Comparison of ENCODE assay signal across 2 cellular contexts in genomic region chr1:3397311-3397710, GRCh38.
TF ChIP-seq lines count a peak whose summit lies in the region.

No MANE protein-coding gene starts in this region.

TF ChIP-seq in GM23338, 12 proteins besides CTCF, POLR2A, EP300 and RAD21:
- TF ChIP-seq EZH2 (IDR thresholded peaks at IDR 0.05; ENCODE audit: low read depth, unreplicated experiment), result no peak
- no peak for TF ChIP-seq POLR2AphosphoS5 (IDR thresholded peaks at IDR 0.05; ENCODE audit: low read depth)
- no peak for TF ChIP-seq EZH2phosphoT487 (IDR thresholded peaks at IDR 0.05; ENCODE audit: unreplicated experiment)
- TF ChIP-seq ZNF114 (CRISPR knock-in tag; IDR thresholded peaks at IDR 0.05), result no peak
- no peak for TF ChIP-seq CREB1 (CRISPR knock-in tag; IDR thresholded peaks at IDR 0.05; ENCODE audit: low read depth)
- TF ChIP-seq REST (IDR thresholded peaks at IDR 0.05; ENCODE audit: unreplicated experiment), result no peak
- no peak for TF ChIP-seq ETS1 (IDR thresholded peaks at IDR 0.05)
- no peak for TF ChIP-seq STAT1 (IDR thresholded peaks at IDR 0.05; ENCODE audit: unreplicated experiment)
- TF ChIP-seq JUNB (IDR thresholded peaks at IDR 0.05; ENCODE audit: unreplicated experiment), result no peak
- TF ChIP-seq, protein P1, sequence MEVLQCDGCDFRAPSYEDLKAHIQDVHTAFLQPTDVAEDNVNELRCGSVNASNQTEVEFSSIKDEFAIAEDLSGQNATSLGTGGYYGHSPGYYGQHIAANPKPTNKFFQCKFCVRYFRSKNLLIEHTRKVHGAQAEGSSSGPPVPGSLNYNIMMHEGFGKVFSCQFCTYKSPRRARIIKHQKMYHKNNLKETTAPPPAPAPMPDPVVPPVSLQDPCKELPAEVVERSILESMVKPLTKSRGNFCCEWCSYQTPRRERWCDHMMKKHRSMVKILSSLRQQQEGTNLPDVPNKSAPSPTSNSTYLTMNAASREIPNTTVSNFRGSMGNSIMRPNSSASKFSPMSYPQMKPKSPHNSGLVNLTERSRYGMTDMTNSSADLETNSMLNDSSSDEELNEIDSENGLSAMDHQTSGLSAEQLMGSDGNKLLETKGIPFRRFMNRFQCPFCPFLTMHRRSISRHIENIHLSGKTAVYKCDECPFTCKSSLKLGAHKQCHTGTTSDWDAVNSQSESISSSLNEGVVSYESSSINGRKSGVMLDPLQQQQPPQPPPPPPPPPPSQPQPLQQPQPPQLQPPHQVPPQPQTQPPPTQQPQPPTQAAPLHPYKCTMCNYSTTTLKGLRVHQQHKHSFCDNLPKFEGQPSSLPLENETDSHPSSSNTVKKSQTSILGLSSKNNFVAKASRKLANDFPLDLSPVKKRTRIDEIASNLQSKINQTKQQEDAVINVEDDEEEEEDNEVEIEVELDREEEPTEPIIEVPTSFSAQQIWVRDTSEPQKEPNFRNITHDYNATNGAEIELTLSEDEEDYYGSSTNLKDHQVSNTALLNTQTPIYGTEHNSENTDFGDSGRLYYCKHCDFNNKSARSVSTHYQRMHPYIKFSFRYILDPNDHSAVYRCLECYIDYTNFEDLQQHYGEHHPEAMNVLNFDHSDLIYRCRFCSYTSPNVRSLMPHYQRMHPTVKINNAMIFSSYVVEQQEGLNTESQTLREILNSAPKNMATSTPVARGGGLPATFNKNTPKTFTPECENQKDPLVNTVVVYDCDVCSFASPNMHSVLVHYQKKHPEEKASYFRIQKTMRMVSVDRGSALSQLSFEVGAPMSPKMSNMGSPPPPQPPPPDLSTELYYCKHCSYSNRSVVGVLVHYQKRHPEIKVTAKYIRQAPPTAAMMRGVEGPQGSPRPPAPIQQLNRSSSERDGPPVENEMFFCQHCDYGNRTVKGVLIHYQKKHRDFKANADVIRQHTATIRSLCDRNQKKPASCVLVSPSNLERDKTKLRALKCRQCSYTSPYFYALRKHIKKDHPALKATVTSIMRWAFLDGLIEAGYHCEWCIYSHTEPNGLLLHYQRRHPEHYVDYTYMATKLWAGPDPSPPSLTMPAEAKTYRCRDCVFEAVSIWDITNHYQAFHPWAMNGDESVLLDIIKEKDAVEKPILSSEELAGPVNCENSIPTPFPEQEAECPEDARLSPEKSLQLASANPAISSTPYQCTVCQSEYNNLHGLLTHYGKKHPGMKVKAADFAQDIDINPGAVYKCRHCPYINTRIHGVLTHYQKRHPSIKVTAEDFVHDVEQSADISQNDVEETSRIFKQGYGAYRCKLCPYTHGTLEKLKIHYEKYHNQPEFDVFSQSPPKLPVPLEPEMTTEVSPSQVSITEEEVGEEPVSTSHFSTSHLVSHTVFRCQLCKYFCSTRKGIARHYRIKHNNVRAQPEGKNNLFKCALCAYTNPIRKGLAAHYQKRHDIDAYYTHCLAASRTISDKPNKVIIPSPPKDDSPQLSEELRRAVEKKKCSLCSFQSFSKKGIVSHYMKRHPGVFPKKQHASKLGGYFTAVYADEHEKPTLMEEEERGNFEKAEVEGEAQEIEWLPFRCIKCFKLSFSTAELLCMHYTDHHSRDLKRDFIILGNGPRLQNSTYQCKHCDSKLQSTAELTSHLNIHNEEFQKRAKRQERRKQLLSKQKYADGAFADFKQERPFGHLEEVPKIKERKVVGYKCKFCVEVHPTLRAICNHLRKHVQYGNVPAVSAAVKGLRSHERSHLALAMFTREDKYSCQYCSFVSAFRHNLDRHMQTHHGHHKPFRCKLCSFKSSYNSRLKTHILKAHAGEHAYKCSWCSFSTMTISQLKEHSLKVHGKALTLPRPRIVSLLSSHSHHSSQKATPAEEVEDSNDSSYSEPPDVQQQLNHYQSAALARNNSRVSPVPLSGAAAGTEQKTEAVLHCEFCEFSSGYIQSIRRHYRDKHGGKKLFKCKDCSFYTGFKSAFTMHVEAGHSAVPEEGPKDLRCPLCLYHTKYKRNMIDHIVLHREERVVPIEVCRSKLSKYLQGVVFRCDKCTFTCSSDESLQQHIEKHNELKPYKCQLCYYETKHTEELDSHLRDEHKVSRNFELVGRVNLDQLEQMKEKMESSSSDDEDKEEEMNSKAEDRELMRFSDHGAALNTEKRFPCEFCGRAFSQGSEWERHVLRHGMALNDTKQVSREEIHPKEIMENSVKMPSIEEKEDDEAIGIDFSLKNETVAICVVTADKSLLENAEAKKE (CRISPR knock-in tag; IDR thresholded peaks at IDR 0.05), result no peak
- no peak for TF ChIP-seq ZNF331 (CRISPR knock-in tag; IDR thresholded peaks at IDR 0.05; ENCODE audit: low read depth)
- TF ChIP-seq NANOG (IDR thresholded peaks at IDR 0.05; ENCODE audit: borderline replicate concordance), result no peak

TF ChIP-seq in H1, 55 proteins besides CTCF, POLR2A, EP300 and RAD21:
- TF ChIP-seq CHD1 (IDR thresholded peaks at IDR 0.05; ENCODE audit: low read depth, low read length) (no peak), RNF2 (IDR thresholded peaks at IDR 0.05; ENCODE audit: borderline replicate concordance, low read depth, low read length, missing control alignments, poor library complexity, severe bottlenecking) (no peak), TAF1 (IDR thresholded peaks at IDR 0.05; ENCODE audit: low read depth, low read length) (no peak), NRF1 (IDR thresholded peaks at IDR 0.05; ENCODE audit: low read depth, low read length) (no peak), NANOG (IDR thresholded peaks at IDR 0.05; ENCODE audit: insufficient read depth, low read depth, low read length, poor library complexity, severe bottlenecking) (no peak), HDAC6 (IDR thresholded peaks at IDR 0.05; ENCODE audit: low read depth, low read length) (no peak), SIN3A (conservative IDR thresholded peaks at IDR 0.05 in 1 of 2, IDR thresholded peaks at IDR 0.05 in 1 of 2; ENCODE audit: low read depth in 1 of 2, low read length in 2 of 2) (no peak), JUN (IDR thresholded peaks at IDR 0.05; ENCODE audit: low read depth, low read length) (no peak), GABPA (IDR thresholded peaks at IDR 0.05; ENCODE audit: borderline replicate concordance, insufficient read depth, low read length) (no peak)
TF ChIP-seq in H1: peak in this region for 0.
